18 cellular contexts compared by ENCODE assay signal in the genomic region with DNA sequence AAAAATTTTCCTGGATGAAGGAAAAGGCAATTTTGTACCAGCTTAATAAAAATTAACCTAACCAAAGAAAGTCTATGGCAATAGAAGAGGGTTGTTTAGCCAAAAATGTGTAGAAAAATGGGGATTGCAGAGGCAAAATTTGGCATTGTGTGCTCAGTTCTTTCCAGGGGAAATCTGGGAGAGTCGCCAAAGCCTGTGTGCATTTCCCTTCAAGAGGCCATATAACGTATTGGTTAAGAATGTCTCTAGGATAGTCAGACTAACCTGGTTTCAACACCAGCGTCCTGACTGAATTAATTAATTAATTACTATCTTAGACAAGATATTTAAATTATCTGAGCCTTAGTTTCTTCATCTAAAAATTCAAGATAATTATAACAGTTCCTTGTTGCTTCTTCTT. TPM values are rescaled to one million over a fixed set of nuclear protein-coding genes. Genes with fewer than 3 reads are reported as not detected.
"Had no signal": no experiment of that assay in that cellular context is flagged by ENCODE, and none has a peak within 500 bp of the region (broad histone marks: within the 10 kb centered on the region; RNA-seq: fewer than 3 reads in every experiment).

No MANE protein-coding gene starts in this region.

- H3K27me3 Mint-ChIP-seq: T-helper 17 cell had no signal

- H3K4me3 ChIP-seq: hepatocyte, prostate gland, right lobe of liver, smooth muscle cell, suprapubic skin had no signal

- DNase-seq: activated CD4-positive, alpha-beta T cell treated with anti-CD3 and anti-CD28 coated beads, Interleukin-2, amount 50 U/mL, for 48 hours; activated naive CD4-positive, alpha-beta T cell treated with anti-CD3 and anti-CD28 coated beads, Interleukin-2, amount 50 U/mL, for 16 hours; activated T-cell treated with anti-CD3 and anti-CD28 coated beads, Interleukin-2, amount 50 U/mL, for 1 hour; cortex of kidney; effector CD4-positive, alpha-beta T cell; islet precursor cell; midbrain; right lobe of liver; stimulated activated naive CD8-positive, alpha-beta T cell treated with anti-CD3 and anti-CD28 coated beads, Interleukin-15, Interleukin-2, amounts not matched to agents 100 U/mL and 50 U/mL, for 24 hours; T-helper 17 cell; WERI-Rb-1 had no signal

- H3K36me3 Mint-ChIP-seq: type B pancreatic cell had no signal

- H3K4me3 Mint-ChIP-seq: T-helper 17 cell, type B pancreatic cell had no signal

- ATAC-seq: stimulated activated naive CD8-positive, alpha-beta T cell treated with anti-CD3 and anti-CD28 coated beads, Interleukin-15, Interleukin-2, amounts not matched to agents 100 U/mL and 50 U/mL, for 24 hours; T-helper 17 cell had no signal

- H3K27ac Mint-ChIP-seq: T-helper 17 cell, type B pancreatic cell had no signal

RNA-seq across cellular contexts. Expression of a gene that starts 44.8 kb away (rescaled TPM):
- total RNA-seq: astrocyte, lung microvascular endothelial cell, smooth muscle cell had no signal
